1 cellular context compared by ENCODE assay signal in the genomic region with DNA sequence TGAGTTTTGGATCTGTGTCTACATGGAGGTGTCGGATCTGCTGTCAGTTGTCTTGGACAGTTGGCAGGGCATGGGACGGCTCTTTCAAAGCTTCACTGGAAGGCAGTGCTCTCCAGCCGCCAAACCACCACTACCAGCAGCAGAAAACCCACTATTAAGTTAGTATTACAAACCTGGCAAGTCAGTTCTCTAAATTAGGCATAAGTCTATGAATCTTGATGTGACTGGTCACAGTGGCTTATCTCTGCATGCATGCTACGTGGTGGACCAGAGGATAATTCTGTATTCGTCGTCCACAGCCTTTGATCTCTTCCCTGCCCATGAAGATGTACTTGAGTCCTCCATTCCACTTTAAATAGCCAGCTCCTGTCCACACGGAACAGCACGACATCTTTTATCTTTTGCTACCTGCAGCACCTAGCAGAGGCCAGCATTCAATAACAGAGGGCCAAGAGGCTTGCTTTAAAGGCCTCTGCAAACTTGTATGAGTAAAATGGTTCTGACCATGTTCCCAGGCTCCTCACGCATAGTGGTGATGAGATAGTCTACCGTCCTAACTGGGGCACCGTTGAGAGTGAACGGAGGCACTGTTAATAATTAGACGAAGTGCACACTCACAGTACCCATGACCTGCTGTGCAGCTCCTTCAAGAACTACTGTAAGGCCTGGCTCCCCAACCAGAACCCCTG.
TF ChIP-seq lines count a peak whose summit lies in the region.

No MANE protein-coding gene starts in this region.

TF ChIP-seq in HCT116, 20 proteins besides CTCF, POLR2A, EP300 and RAD21 (continued from another document):
- TF ChIP-seq, protein P1, sequence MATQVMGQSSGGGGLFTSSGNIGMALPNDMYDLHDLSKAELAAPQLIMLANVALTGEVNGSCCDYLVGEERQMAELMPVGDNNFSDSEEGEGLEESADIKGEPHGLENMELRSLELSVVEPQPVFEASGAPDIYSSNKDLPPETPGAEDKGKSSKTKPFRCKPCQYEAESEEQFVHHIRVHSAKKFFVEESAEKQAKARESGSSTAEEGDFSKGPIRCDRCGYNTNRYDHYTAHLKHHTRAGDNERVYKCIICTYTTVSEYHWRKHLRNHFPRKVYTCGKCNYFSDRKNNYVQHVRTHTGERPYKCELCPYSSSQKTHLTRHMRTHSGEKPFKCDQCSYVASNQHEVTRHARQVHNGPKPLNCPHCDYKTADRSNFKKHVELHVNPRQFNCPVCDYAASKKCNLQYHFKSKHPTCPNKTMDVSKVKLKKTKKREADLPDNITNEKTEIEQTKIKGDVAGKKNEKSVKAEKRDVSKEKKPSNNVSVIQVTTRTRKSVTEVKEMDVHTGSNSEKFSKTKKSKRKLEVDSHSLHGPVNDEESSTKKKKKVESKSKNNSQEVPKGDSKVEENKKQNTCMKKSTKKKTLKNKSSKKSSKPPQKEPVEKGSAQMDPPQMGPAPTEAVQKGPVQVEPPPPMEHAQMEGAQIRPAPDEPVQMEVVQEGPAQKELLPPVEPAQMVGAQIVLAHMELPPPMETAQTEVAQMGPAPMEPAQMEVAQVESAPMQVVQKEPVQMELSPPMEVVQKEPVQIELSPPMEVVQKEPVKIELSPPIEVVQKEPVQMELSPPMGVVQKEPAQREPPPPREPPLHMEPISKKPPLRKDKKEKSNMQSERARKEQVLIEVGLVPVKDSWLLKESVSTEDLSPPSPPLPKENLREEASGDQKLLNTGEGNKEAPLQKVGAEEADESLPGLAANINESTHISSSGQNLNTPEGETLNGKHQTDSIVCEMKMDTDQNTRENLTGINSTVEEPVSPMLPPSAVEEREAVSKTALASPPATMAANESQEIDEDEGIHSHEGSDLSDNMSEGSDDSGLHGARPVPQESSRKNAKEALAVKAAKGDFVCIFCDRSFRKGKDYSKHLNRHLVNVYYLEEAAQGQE (IDR thresholded peaks at IDR 0.05; ENCODE audit: low read depth) = no peak
- TF ChIP-seq TCF7L2 (IDR thresholded peaks at IDR 0.05; ENCODE audit: borderline replicate concordance, extremely low read depth, insufficient read depth, insufficient read length) (no peak), FOSL1 (IDR thresholded peaks at IDR 0.05; ENCODE audit: low read depth) (no peak), SRF (IDR thresholded peaks at IDR 0.05; ENCODE audit: low read depth) (no peak)
- TF ChIP-seq, protein P2, sequence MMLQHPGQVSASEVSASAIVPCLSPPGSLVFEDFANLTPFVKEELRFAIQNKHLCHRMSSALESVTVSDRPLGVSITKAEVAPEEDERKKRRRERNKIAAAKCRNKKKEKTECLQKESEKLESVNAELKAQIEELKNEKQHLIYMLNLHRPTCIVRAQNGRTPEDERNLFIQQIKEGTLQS (IDR thresholded peaks at IDR 0.05) = no peak
